In genomic region chr16:85686912-85687591, GRCh38 we compare ENCODE assay signal across 9 cellular contexts. TPM values are rescaled to one million over a fixed set of nuclear protein-coding genes. Genes with fewer than 3 reads are reported as not detected.
A peak's percentile ranks its signal among the peaks of the same experiment; 100 is the strongest.
DNase-seq lines count a peak whose midpoint lies in the region; ATAC-seq and TF ChIP-seq lines count a peak whose summit lies in the region.
"Had no signal": no experiment of that assay in that cellular context is flagged by ENCODE, and none has a peak within 500 bp of the region (broad histone marks: within the 10 kb centered on the region; RNA-seq: fewer than 3 reads in every experiment).

No MANE protein-coding gene starts in this region.

- H2BK15ac ChIP-seq in neuronal stem cell (ENCODE audit: low read length) = no peak overlapping the region

- H3K27me3 ChIP-seq in Karpas-422 (ENCODE audit: low read length) (no peaks in the 10 kb centered on the region), neural progenitor cell (peaks cover 22% of the 10 kb centered on the region), neuronal stem cell (ENCODE audit: control insufficient read depth in 3 of 3, insufficient read depth in 3 of 3, low read depth in 1 of 3, low read length in 3 of 3) (no peaks in the 10 kb centered on the region), dorsolateral prefrontal cortex (no peaks in the 10 kb centered on the region)

- H2BK5ac ChIP-seq in neuronal stem cell (ENCODE audit: low read length) = no peak overlapping the region

- no CpG with 5 or more reads among the region's 15 CpGs for WGBS in neuronal stem cell (ENCODE audit: extremely low coverage in 2 of 2, insufficient read length in 2 of 2, insufficient replicate concordance in 1 of 2), 2 donors

- H3K4me3 Mint-ChIP-seq in activated T-helper 17 cell treated with anti-CD3 and anti-CD28 coated beads, Interleukin-2, amount 50 U/mL, for 72 hours = peak overlapping the region; percentile 82
- peak overlapping the region; percentile 90 for H3K4me3 Mint-ChIP-seq in neural progenitor cell

- no peak overlapping the region for H3K4ac ChIP-seq in neuronal stem cell (ENCODE audit: low read length)

- H3K79me2 ChIP-seq in Karpas-422 (ENCODE audit: low read length) (peaks cover 31% of the 10 kb centered on the region), neural progenitor cell (ENCODE audit: low read depth) (peaks cover 55% of the 10 kb centered on the region)

- H3K4me1 ChIP-seq in Karpas-422 (ENCODE audit: low read length) (peaks cover 38% of the 10 kb centered on the region), neural progenitor cell (peaks cover 18% of the 10 kb centered on the region), neuronal stem cell (ENCODE audit: control insufficient read depth in 2 of 2, insufficient read depth in 1 of 2, low read depth in 1 of 2, low read length in 2 of 2) (peaks cover 6 to 18% of the 10 kb centered on the region in 2 donors)

- H3K9ac ChIP-seq in Karpas-422 (ENCODE audit: low read length) = no peak overlapping the region
- H3K9ac ChIP-seq in neural progenitor cell = no peak overlapping the region
- no peak overlapping the region for H3K9ac ChIP-seq in neuronal stem cell (ENCODE audit: low read depth, low read length, poor library complexity)

- no peak overlapping the region for H3K23ac ChIP-seq in neuronal stem cell (ENCODE audit: low read depth, low read length, poor library complexity)

- no peak for TF ChIP-seq CTCF in neural progenitor cell (IDR thresholded peaks at IDR 0.05)
- TF ChIP-seq CTCF in dorsolateral prefrontal cortex (IDR thresholded peaks at IDR 0.05 in 54 of 56, conservative IDR thresholded peaks at IDR 0.05 in 2 of 56; ENCODE audit: low read depth in 1 of 56, partially characterized antibody in 56 of 56) = no peak

- H4K91ac ChIP-seq in neuronal stem cell (ENCODE audit: low read depth, low read length, poor library complexity) = no peak overlapping the region

- H3K27ac Mint-ChIP-seq in activated T-helper 17 cell treated with anti-CD3 and anti-CD28 coated beads, Interleukin-2, amount 50 U/mL, for 72 hours = no peak overlapping the region
- H3K27ac Mint-ChIP-seq in neural progenitor cell = no peak overlapping the region

- H3K36me3 ChIP-seq in Karpas-422 (ENCODE audit: insufficient read depth, low read length) = no peaks in the 10 kb centered on the region; the same call in 1 of the 2 replicates
- no peaks in the 10 kb centered on the region for H3K36me3 ChIP-seq in neural progenitor cell
- H3K36me3 ChIP-seq in neuronal stem cell (replicated peaks in 1 of 2; ENCODE audit: control insufficient read depth in 2 of 2, insufficient read depth in 2 of 2, low read length in 2 of 2) = peaks cover 9 to 54% of the 10 kb centered on the region in 2 donors

- no peaks in the 10 kb centered on the region for H3K9me3 Mint-ChIP-seq in activated T-helper 17 cell treated with anti-CD3 and anti-CD28 coated beads, Interleukin-2, amount 50 U/mL, for 72 hours
- H3K9me3 Mint-ChIP-seq in neural progenitor cell = no peaks in the 10 kb centered on the region

- no peak overlapping the region for H3K14ac ChIP-seq in neuronal stem cell (ENCODE audit: low read length)

- DNase-seq in NCI-H82 (lab: John Stamatoyannopoulos, UW) (peak; percentile 19), NCI-H82 treated with DMSO at 0.1 percent for 48 hours (lab: John Stamatoyannopoulos, UW; ENCODE audit: unreplicated experiment) (no peak), Karpas-422 (no peak), neural progenitor cell (ENCODE audit: low spot score) (no peak), neuronal stem cell (ENCODE audit: low spot score) (no peak), dorsolateral prefrontal cortex (no peak)

- no peak overlapping the region for H3K18ac ChIP-seq in neuronal stem cell (ENCODE audit: low read length)

- no peak overlapping the region; the same call in 1 of the 2 replicates for H3K27ac ChIP-seq in Karpas-422 (ENCODE audit: low read length)
- no peak overlapping the region for H3K27ac ChIP-seq in neural progenitor cell
- H3K27ac ChIP-seq in neuronal stem cell (replicated peaks; ENCODE audit: low read length) = no peak overlapping the region
- no peak overlapping the region for H3K27ac ChIP-seq in dorsolateral prefrontal cortex

- H3K27me3 Mint-ChIP-seq in activated T-helper 17 cell treated with anti-CD3 and anti-CD28 coated beads, Interleukin-2, amount 50 U/mL, for 72 hours = no peaks in the 10 kb centered on the region
- H3K27me3 Mint-ChIP-seq in neural progenitor cell (ENCODE audit: insufficient read depth, low read depth) = peaks cover 8% of the 10 kb centered on the region

- H2AK5ac ChIP-seq in neuronal stem cell (ENCODE audit: low read depth, low read length) = no peak overlapping the region

- H2BK120ac ChIP-seq in neuronal stem cell (ENCODE audit: low read depth, low read length) = no peak overlapping the region

- H3K36me3 Mint-ChIP-seq in activated T-helper 17 cell treated with anti-CD3 and anti-CD28 coated beads, Interleukin-2, amount 50 U/mL, for 72 hours (ENCODE audit: low read depth) = peaks cover 57% of the 10 kb centered on the region
- H3K36me3 Mint-ChIP-seq in neural progenitor cell = peaks cover 18% of the 10 kb centered on the region

- H2AFZ ChIP-seq in Karpas-422 (ENCODE audit: low read length) = no peak overlapping the region
- no peak overlapping the region for H2AFZ ChIP-seq in neural progenitor cell (replicated peaks)
- H2AFZ ChIP-seq in neuronal stem cell (ENCODE audit: low read length) = no peak overlapping the region

- H3K9me2 ChIP-seq in Karpas-422 (replicated peaks; ENCODE audit: insufficient read depth, low read length) = no peaks in the 10 kb centered on the region

- no peaks in the 10 kb centered on the region for H3K4me1 Mint-ChIP-seq in activated T-helper 17 cell treated with anti-CD3 and anti-CD28 coated beads, Interleukin-2, amount 50 U/mL, for 72 hours
- H3K4me1 Mint-ChIP-seq in neural progenitor cell = peaks cover 29% of the 10 kb centered on the region

- no peak for ATAC-seq in activated T-helper 17 cell treated with anti-CD3 and anti-CD28 coated beads, Interleukin-2, amount 50 U/mL, for 72 hours (replicated peaks)
- ATAC-seq in GM19351 (IDR thresholded peaks at IDR 0.05; ENCODE audit: unreplicated experiment) = no peak
- ATAC-seq: Right ventricle myocardium inferior had no signal

- H3K4me2 ChIP-seq in Karpas-422 (ENCODE audit: low read depth, low read length, poor library complexity, severe bottlenecking) = peak overlapping the region; percentile 89
- H3K4me2 ChIP-seq in neural progenitor cell = peak overlapping the region; percentile 93
- no peak overlapping the region for H3K4me2 ChIP-seq in neuronal stem cell (ENCODE audit: insufficient read depth, low read length, poor library complexity, severe bottlenecking)

- H4K8ac ChIP-seq in neuronal stem cell (ENCODE audit: low read depth, low read length) = no peak overlapping the region

- no peak overlapping the region for H2BK12ac ChIP-seq in neuronal stem cell (ENCODE audit: low read length)

- H3K9me3 ChIP-seq in Karpas-422 (ENCODE audit: low read length) = no peaks in the 10 kb centered on the region
- H3K9me3 ChIP-seq in neural progenitor cell (ENCODE audit: low read depth) = no peaks in the 10 kb centered on the region
- H3K9me3 ChIP-seq in neuronal stem cell (replicated peaks in 1 of 2; ENCODE audit: control insufficient read depth in 2 of 2, insufficient read depth in 1 of 2, low read depth in 1 of 2, low read length in 2 of 2) = peaks cover 0 to 4% of the 10 kb centered on the region in 2 donors

- no peaks in the 10 kb centered on the region for H4K20me1 ChIP-seq in Karpas-422 (ENCODE audit: insufficient read depth, low read depth, low read length)
- peaks cover 30% of the 10 kb centered on the region for H4K20me1 ChIP-seq in neural progenitor cell (ENCODE audit: low read depth)

- H3K79me1 ChIP-seq in neuronal stem cell (ENCODE audit: low read depth, low read length) = peaks cover 7% of the 10 kb centered on the region

- intact Hi-C loops in dorsolateral prefrontal cortex (cut with DNase I) = no loop called here

- H3K4me3 ChIP-seq in Karpas-422 (ENCODE audit: low read length) = peak overlapping the region; percentile 89
- peak overlapping the region; percentile 79 for H3K4me3 ChIP-seq in neural progenitor cell
- H3K4me3 ChIP-seq in neuronal stem cell (ENCODE audit: low read length in 2 of 2) = peak overlapping the region in 1 of 2 donors; percentile 99
- H3K4me3 ChIP-seq in dorsolateral prefrontal cortex = no peak overlapping the region

- no peaks in the 10 kb centered on the region for H3F3A ChIP-seq in neural progenitor cell (ENCODE audit: low read depth)

RNA-seq across cellular contexts. Expression of gene GINS2, which starts 1.7 kb away (rescaled TPM):
- 10.4 and 14.2 TPM in 2 replicates for total RNA-seq in Karpas-422 (2014; rRNA removed; shearing (Covaris generic); ENCODE audit: low replicate concordance)
- total RNA-seq in activated T-helper 17 cell treated with anti-CD3 and anti-CD28 coated beads, Interleukin-2, amount 50 U/mL, for 72 hours = 10 to 100 TPM; 39.1 to 64.2 TPM
- total RNA-seq in neural progenitor cell (ENCODE audit: low replicate concordance) (47.9 and 51.9 TPM in 2 replicates), dorsolateral prefrontal cortex (1 to 10 TPM in 113 of 120 experiments, under 1 TPM in 7; 0.61 to 8.5 (median 2.2) TPM)
- polyA plus RNA-seq in neuronal stem cell (2013, experiment 1 of 2) = 32.2 TPM
- 33.2 TPM for polyA plus RNA-seq in neuronal stem cell (2013, experiment 2 of 2)

Comparison
In these comparisons a context has a peak if more than half of its experiments do, and no peak if none do; other contexts are left out.
1. H3K4me3 ChIP-seq: peak in Karpas-422 (single experiment) and neural progenitor cell (single experiment); none in dorsolateral prefrontal cortex (0 of 59).